Comparison of ENCODE assay signal across 13 cellular contexts in the genomic region with DNA sequence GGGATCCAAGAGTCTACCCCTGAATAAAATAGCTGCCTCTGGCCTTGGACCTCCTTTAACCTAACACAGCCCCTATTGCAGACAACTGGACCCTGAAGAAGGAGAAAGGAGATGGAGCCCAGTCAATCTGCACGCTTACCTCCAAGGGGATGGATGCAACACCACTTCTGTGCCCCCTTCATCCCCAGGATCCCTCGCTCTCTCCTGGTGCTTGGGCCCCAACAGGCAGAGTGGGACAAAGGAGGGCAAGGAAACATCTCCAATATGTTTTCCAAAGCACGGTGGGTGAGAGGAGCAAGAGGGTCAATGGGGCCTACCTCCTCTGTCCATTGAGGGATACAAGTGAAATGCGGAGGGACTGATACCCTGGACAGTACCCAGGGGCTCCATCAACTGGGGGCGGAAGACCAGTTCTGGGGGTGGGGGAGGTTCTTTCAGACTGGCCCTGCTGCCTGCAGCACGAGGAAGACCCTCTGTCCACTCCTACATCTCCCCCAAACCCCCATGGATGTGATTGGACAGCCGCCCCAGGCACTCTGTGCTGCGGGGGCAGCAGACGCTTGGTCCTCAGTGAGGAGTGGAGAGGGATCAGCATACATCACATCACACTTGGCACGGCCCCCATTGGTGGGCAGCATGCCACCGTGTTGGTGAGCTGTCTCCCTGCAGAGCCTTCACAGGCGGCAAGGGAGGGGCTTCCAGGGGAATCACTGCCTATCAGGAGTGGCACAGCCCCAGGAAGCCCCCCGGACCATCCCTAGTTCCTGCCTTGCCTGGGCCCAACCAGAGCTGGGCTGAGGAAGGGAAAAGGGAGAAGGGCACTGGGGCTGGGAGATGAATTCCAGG.
DNase-seq lines count a peak whose midpoint lies in the region; ATAC-seq, FAIRE-seq and TF ChIP-seq lines count a peak whose summit lies in the region.
"Had no signal": no experiment of that assay in that cellular context is flagged by ENCODE, and none has a peak within 500 bp of the region (broad histone marks: within the 10 kb centered on the region; RNA-seq: fewer than 3 reads in every experiment).

No MANE protein-coding gene starts in this region.

- POLR2A ChIA-PET in A549 (lab: Yijun Ruan, JAX): interaction anchor here (2.1 kb wide), 1 partner anchor 287 kb away, joined by 8 read pairs; a partner anchor contains a TSS

- H3K9me3 ChIP-seq in A549 (peaks cover 17% of the 10 kb centered on the region), fibroblast of lung (ENCODE audit: control insufficient read depth, insufficient read depth, low read depth, low read length) (no peaks in the 10 kb centered on the region), neuronal stem cell (replicated peaks in 1 of 2; ENCODE audit: control insufficient read depth in 2 of 2, insufficient read depth in 1 of 2, low read depth in 1 of 2, low read length in 2 of 2) (peaks cover 0 to 5% of the 10 kb centered on the region in 2 donors), endodermal cell (ENCODE audit: control insufficient read depth, low read length) (peaks cover 8% of the 10 kb centered on the region), H9 (ENCODE audit: control insufficient read depth, low read depth, low read length) (no peaks in the 10 kb centered on the region)
- H3K9me3 ChIP-seq: ovary had no signal

- H3K4me3 Mint-ChIP-seq in endodermal cell (no peak overlapping the region), H9 (no peak overlapping the region)
- no peak overlapping the region for H3K4me3 Mint-ChIP-seq in stimulated activated naive B cell treated with anti-CD40 and anti-IgM and Interleukin-4, amounts not matched to agents 10 μg/mL and 1 μg/mL and 100 μg/mL, for 72 hours
- H3K4me3 Mint-ChIP-seq: central memory CD8-positive, alpha-beta T cell; IgD-negative memory B cell; T-cell had no signal

- H3K56ac ChIP-seq in H9 (ENCODE audit: insufficient read length, low read depth, low read length): no peak overlapping the region

- no peak overlapping the region for H4K5ac ChIP-seq in H9 (ENCODE audit: insufficient read length, low read depth, low read length)

- no peak for TF ChIP-seq EP300 in A549 (IDR thresholded peaks at IDR 0.05)

- H3K4me3 ChIP-seq in A549 (no peak overlapping the region), fibroblast of lung (replicated peaks in 1 of 4; ENCODE audit: control extremely low read depth in 1 of 4, insufficient read depth in 1 of 4, low read depth in 3 of 4, low read length in 4 of 4) (no peak overlapping the region), neuronal stem cell (ENCODE audit: low read length in 2 of 2) (no peak overlapping the region), endodermal cell (ENCODE audit: low read length) (no peak overlapping the region)
- H3K4me3 ChIP-seq: ovary had no signal

- CTCF ChIA-PET in A549 (lab: Yijun Ruan, JAX): interaction anchor here (1.4 to 2.1 kb wide), 4 partner anchors 11 to 53 kb away, joined by 3 to 6 read pairs (median 4); no protein-coding TSS in a partner anchor

- H3K4ac ChIP-seq in neuronal stem cell (ENCODE audit: low read length) (no peak overlapping the region), H9 (ENCODE audit: low read depth, low read length) (no peak overlapping the region)

- TF ChIP-seq CTCF in A549 (IDR thresholded peaks at IDR 0.05) (no peak), fibroblast of lung (conservative IDR thresholded peaks at IDR 0.05 in 1 of 2, IDR thresholded peaks at IDR 0.05 in 1 of 2; ENCODE audit: low read depth in 1 of 2, low read length in 2 of 2) (no peak), endodermal cell (conservative IDR thresholded peaks at IDR 0.05) (no peak), H9 (conservative IDR thresholded peaks at IDR 0.05) (no peak)

- peak overlapping the region; percentile 26 for H3K23ac ChIP-seq in neuronal stem cell (ENCODE audit: low read depth, low read length, poor library complexity)
- no peak overlapping the region for H3K23ac ChIP-seq in H9 (ENCODE audit: insufficient read length, low read depth, low read length)

- H3T11ph ChIP-seq in H9 (ENCODE audit: low read length): no peak overlapping the region

- no peaks in the 10 kb centered on the region for H3K79me1 ChIP-seq in neuronal stem cell (ENCODE audit: low read depth, low read length)
- no peaks in the 10 kb centered on the region for H3K79me1 ChIP-seq in H9 (ENCODE audit: insufficient read depth, low read depth, low read length, poor library complexity, severe bottlenecking)

- H3K14ac ChIP-seq in neuronal stem cell (ENCODE audit: low read length) (peak overlapping the region; percentile 15), H9 (ENCODE audit: insufficient read depth, low read length) (no peak overlapping the region; the same call in 1 of the 2 replicates)

- H2BK5ac ChIP-seq in neuronal stem cell (ENCODE audit: low read length) (peak overlapping the region; percentile 34), H9 (ENCODE audit: insufficient read length, low read length) (no peak overlapping the region)

- peak overlapping the region; percentile 73 for H3K4me2 ChIP-seq in A549
- no peak overlapping the region for H3K4me2 ChIP-seq in fibroblast of lung (ENCODE audit: extremely low read depth, insufficient read depth, low read length)
- no peak overlapping the region for H3K4me2 ChIP-seq in neuronal stem cell (ENCODE audit: insufficient read depth, low read length, poor library complexity, severe bottlenecking)
- H3K4me2 ChIP-seq in H9 (ENCODE audit: insufficient read depth, insufficient read length, low read length): no peak overlapping the region

- H3K27me3 ChIP-seq in fibroblast of lung (ENCODE audit: control insufficient read depth, insufficient read depth, low read length) (no peaks in the 10 kb centered on the region), neuronal stem cell (ENCODE audit: control insufficient read depth in 3 of 3, insufficient read depth in 3 of 3, low read depth in 1 of 3, low read length in 3 of 3) (peaks cover 0 to 2% (median 0%) of the 10 kb centered on the region in 3 experiments), endodermal cell (ENCODE audit: control insufficient read depth, insufficient read depth, low read length, poor library complexity, severe bottlenecking) (no peaks in the 10 kb centered on the region), H9 (ENCODE audit: insufficient read depth, low read length) (no peaks in the 10 kb centered on the region)
- H3K27me3 ChIP-seq: ovary had no signal

- H2AFZ ChIP-seq in fibroblast of lung (ENCODE audit: low read length) (no peak overlapping the region), neuronal stem cell (ENCODE audit: low read length) (no peak overlapping the region), H9 (ENCODE audit: low read length) (no peak overlapping the region)

- H2AK5ac ChIP-seq in neuronal stem cell (ENCODE audit: low read depth, low read length): peak overlapping the region; percentile 34
- no peak overlapping the region for H2AK5ac ChIP-seq in H9 (ENCODE audit: insufficient read length, low read length)

- H2BK15ac ChIP-seq in neuronal stem cell (ENCODE audit: low read length) (no peak overlapping the region), H9 (ENCODE audit: low read depth, low read length) (no peak overlapping the region)

- H3K18ac ChIP-seq in neuronal stem cell (ENCODE audit: low read length): peak overlapping the region; percentile 41
- no peak overlapping the region for H3K18ac ChIP-seq in H9 (ENCODE audit: insufficient read length, low read depth, low read length)

- DNase-seq in A549 (ENCODE audit: low read depth in 1 of 2, low spot score in 1 of 2) (no peak), RPMI7951 (ENCODE audit: low read depth) (peak; percentile 90), fibroblast of lung (ENCODE audit: low read depth in 2 of 2) (peak; percentile 87 to 89), neuronal stem cell (ENCODE audit: low spot score) (no peak), endodermal cell (no peak), H9 (no peak)
- no peak for DNase-seq in stimulated activated naive B cell treated with anti-CD40 and anti-IgM and Interleukin-4, amounts not matched to agents 10 μg/mL and 1 μg/mL and 100 μg/mL, for 72 hours
- DNase-seq: NCI-H510A treated with DMSO at 0.1 percent for 48 hours, T-cell had no signal

- H3K27ac Mint-ChIP-seq in endodermal cell: no peak overlapping the region
- H3K27ac Mint-ChIP-seq in H9: no peak overlapping the region
- no peak overlapping the region for H3K27ac Mint-ChIP-seq in stimulated activated naive B cell treated with anti-CD40 and anti-IgM and Interleukin-4, amounts not matched to agents 10 μg/mL and 1 μg/mL and 100 μg/mL, for 72 hours
- H3K27ac Mint-ChIP-seq: IgD-negative memory B cell, T-cell had no signal

- H3K9ac ChIP-seq in fibroblast of lung (ENCODE audit: insufficient read depth, low read length) (peak overlapping the region; percentile 1), neuronal stem cell (ENCODE audit: low read depth, low read length, poor library complexity) (no peak overlapping the region), endodermal cell (ENCODE audit: extremely low read depth, low read length, poor library complexity, severe bottlenecking) (no peak overlapping the region), H9 (ENCODE audit: extremely low read depth, insufficient read length, low read length) (no peak overlapping the region)

- H3K4me1 ChIP-seq in A549: peaks cover 83% of the 10 kb centered on the region
- H3K4me1 ChIP-seq in fibroblast of lung (ENCODE audit: control insufficient read depth, extremely low read depth, insufficient read depth, low read length): peaks cover 82% of the 10 kb centered on the region
- peaks cover 2 to 10% of the 10 kb centered on the region in 2 donors for H3K4me1 ChIP-seq in neuronal stem cell (ENCODE audit: control insufficient read depth in 2 of 2, insufficient read depth in 1 of 2, low read depth in 1 of 2, low read length in 2 of 2)
- peaks cover 14% of the 10 kb centered on the region for H3K4me1 ChIP-seq in endodermal cell (ENCODE audit: control insufficient read depth, insufficient read depth, low read length)
- peaks cover 4% of the 10 kb centered on the region; the same call in 1 of the 2 replicates for H3K4me1 ChIP-seq in H9 (ENCODE audit: insufficient read depth, low read length)

- H3K79me2 ChIP-seq in fibroblast of lung (ENCODE audit: control insufficient read depth, insufficient read depth, low read length) (no peaks in the 10 kb centered on the region), H9 (ENCODE audit: insufficient read depth, low read length) (no peaks in the 10 kb centered on the region)

- peaks cover 1% of the 10 kb centered on the region for H3K27me3 Mint-ChIP-seq in endodermal cell (ENCODE audit: insufficient read depth)
- H3K27me3 Mint-ChIP-seq in H9 (ENCODE audit: low read depth): peaks cover 5% of the 10 kb centered on the region; the same call in 1 of the 2 replicates
- peaks cover 25 to 44% of the 10 kb centered on the region in 2 donors for H3K27me3 Mint-ChIP-seq in stimulated activated naive B cell treated with anti-CD40 and anti-IgM and Interleukin-4, amounts not matched to agents 10 μg/mL and 1 μg/mL and 100 μg/mL, for 72 hours

- H3K36me3 Mint-ChIP-seq in endodermal cell (ENCODE audit: low read depth) (no peaks in the 10 kb centered on the region), H9 (ENCODE audit: insufficient read depth in 1 of 3, low read depth in 3 of 3) (peaks cover 0 to 7% (median 3%) of the 10 kb centered on the region in 3 experiments; a peak in 3 of 7 replicates)
- H3K36me3 Mint-ChIP-seq in stimulated activated naive B cell treated with anti-CD40 and anti-IgM and Interleukin-4, amounts not matched to agents 10 μg/mL and 1 μg/mL and 100 μg/mL, for 72 hours: peaks cover 5 to 13% of the 10 kb centered on the region in 2 donors
- H3K36me3 Mint-ChIP-seq: IgD-negative memory B cell, T-cell had no signal

- no peak for TF ChIP-seq POLR2A in A549 (IDR thresholded peaks at IDR 0.05; ENCODE audit: low read length)

- H3K23me2 ChIP-seq in H9 (ENCODE audit: insufficient read length, low read depth, low read length, poor library complexity, severe bottlenecking): no peaks in the 10 kb centered on the region

- H2BK12ac ChIP-seq in neuronal stem cell (ENCODE audit: low read length) (no peak overlapping the region), H9 (ENCODE audit: insufficient read length, low read depth, low read length) (no peak overlapping the region)

- H3K9me3 Mint-ChIP-seq in endodermal cell (peaks cover 11% of the 10 kb centered on the region), H9 (peaks cover 0 to 4% of the 10 kb centered on the region in 2 experiments; a peak in 1 of 5 replicates)
- peaks cover 5 to 8% of the 10 kb centered on the region in 2 donors for H3K9me3 Mint-ChIP-seq in stimulated activated naive B cell treated with anti-CD40 and anti-IgM and Interleukin-4, amounts not matched to agents 10 μg/mL and 1 μg/mL and 100 μg/mL, for 72 hours
- H3K9me3 Mint-ChIP-seq: central memory CD8-positive, alpha-beta T cell; T-cell had no signal

- H2BK120ac ChIP-seq in neuronal stem cell (ENCODE audit: low read depth, low read length) (no peak overlapping the region), H9 (ENCODE audit: low read depth, low read length, poor library complexity, severe bottlenecking) (no peak overlapping the region)

- H3K27ac ChIP-seq in A549: peak overlapping the region; percentile 97 to 98
- peak overlapping the region; percentile 96 for H3K27ac ChIP-seq in fibroblast of lung (ENCODE audit: insufficient read depth, low read length)
- H3K27ac ChIP-seq in neuronal stem cell (replicated peaks; ENCODE audit: low read length): no peak overlapping the region
- H3K27ac ChIP-seq in endodermal cell (ENCODE audit: low read depth, low read length): no peak overlapping the region
- no peak overlapping the region for H3K27ac ChIP-seq in H9 (ENCODE audit: insufficient read length, low read depth, low read length)
- H3K27ac ChIP-seq: ovary had no signal

- H2BK20ac ChIP-seq in H9 (ENCODE audit: low read depth, low read length, poor library complexity, severe bottlenecking): no peak overlapping the region

- no peak overlapping the region for H4K8ac ChIP-seq in neuronal stem cell (ENCODE audit: low read depth, low read length)
- no peak overlapping the region for H4K8ac ChIP-seq in H9 (replicated peaks; ENCODE audit: insufficient read length, low read depth, low read length)

- peak overlapping the region; percentile 49 for H4K91ac ChIP-seq in neuronal stem cell (ENCODE audit: low read depth, low read length, poor library complexity)
- no peak overlapping the region for H4K91ac ChIP-seq in H9 (ENCODE audit: insufficient read length, low read depth, low read length)

- WGBS in A549 (ENCODE audit: missing lambda C conversion rate): 75% methylated on average over 4 of the region's 13 CpGs
- WGBS in neuronal stem cell (ENCODE audit: extremely low coverage in 2 of 2, insufficient read length in 2 of 2, insufficient replicate concordance in 1 of 2), 2 donors: no CpG with 5 or more reads among the region's 13 CpGs
- 86 to 90% methylated on average over 6 to 12 of the region's 13 CpGs for WGBS in endodermal cell (ENCODE audit: insufficient coverage in 1 of 2, insufficient read length in 1 of 2), 2 experiments
- WGBS in H9 (ENCODE audit: extremely low coverage, insufficient read length, low lambda C conversion rate): no CpG with 5 or more reads among the region's 13 CpGs

- no peaks in the 10 kb centered on the region for H4K20me1 ChIP-seq in fibroblast of lung (ENCODE audit: control insufficient read depth, extremely low read depth, insufficient read depth, low read length)
- H4K20me1 ChIP-seq in H9 (ENCODE audit: control insufficient read depth, insufficient read depth, insufficient read length): no peaks in the 10 kb centered on the region

- H3K4me1 Mint-ChIP-seq in endodermal cell (peaks cover 33% of the 10 kb centered on the region), H9 (peaks cover 28 to 40% of the 10 kb centered on the region in 2 experiments)
- H3K4me1 Mint-ChIP-seq in stimulated activated naive B cell treated with anti-CD40 and anti-IgM and Interleukin-4, amounts not matched to agents 10 μg/mL and 1 μg/mL and 100 μg/mL, for 72 hours: peaks cover 11 to 18% of the 10 kb centered on the region in 2 donors
- H3K4me1 Mint-ChIP-seq: T-cell had no signal

- TF ChIP-seq RAD21 in A549 (conservative IDR thresholded peaks at IDR 0.05 in 1 of 2, IDR thresholded peaks at IDR 0.05 in 1 of 2): no peak

- ATAC-seq in A549: no peak
- no peak for ATAC-seq in HG02678 (IDR thresholded peaks at IDR 0.05; ENCODE audit: unreplicated experiment)
- no peak for ATAC-seq in stimulated activated naive B cell treated with anti-CD40 and anti-IgM and Interleukin-4, amounts not matched to agents 10 μg/mL and 1 μg/mL and 100 μg/mL, for 72 hours (replicated peaks)
- ATAC-seq: T-cell had no signal

- FAIRE-seq in A549 (lab: Jason Lieb, UNC): no peak

- H3K36me3 ChIP-seq in fibroblast of lung (ENCODE audit: control insufficient read depth, insufficient read depth, low read length) (no peaks in the 10 kb centered on the region), neuronal stem cell (replicated peaks in 1 of 2; ENCODE audit: control insufficient read depth in 2 of 2, insufficient read depth in 2 of 2, low read length in 2 of 2) (no peaks in the 10 kb centered on the region), endodermal cell (ENCODE audit: control insufficient read depth, insufficient read depth, low read length) (no peaks in the 10 kb centered on the region)
- H3K36me3 ChIP-seq: ovary had no signal

Comparison
In these comparisons a context has a peak if more than half of its experiments do, and no peak if none do; other contexts are left out.
1. DNase-seq: peak in RPMI7951 (single experiment) and fibroblast of lung (2 of 2); none in A549 (0 of 2), neuronal stem cell (single experiment), endodermal cell (single experiment), H9 (single experiment) and stimulated activated naive B cell treated with anti-CD40 and anti-IgM and Interleukin-4, amounts not matched to agents 10 μg/mL and 1 μg/mL and 100 μg/mL, for 72 hours (single experiment).
2. H3K27ac ChIP-seq: peak in A549 (2 of 2) and fibroblast of lung (single experiment); none in neuronal stem cell (single experiment), endodermal cell (single experiment) and H9 (single experiment).